ENCODE assay signal across 1 cellular context in genomic region chr21:34670220-34670961, GRCh38.
TF ChIP-seq lines count a peak whose summit lies in the region.

No MANE protein-coding gene starts in this region.

TF ChIP-seq in GM12878, 131 proteins besides CTCF, POLR2A, EP300 and RAD21 (continued from another document and continues in another):
- TF ChIP-seq, protein P1, sequence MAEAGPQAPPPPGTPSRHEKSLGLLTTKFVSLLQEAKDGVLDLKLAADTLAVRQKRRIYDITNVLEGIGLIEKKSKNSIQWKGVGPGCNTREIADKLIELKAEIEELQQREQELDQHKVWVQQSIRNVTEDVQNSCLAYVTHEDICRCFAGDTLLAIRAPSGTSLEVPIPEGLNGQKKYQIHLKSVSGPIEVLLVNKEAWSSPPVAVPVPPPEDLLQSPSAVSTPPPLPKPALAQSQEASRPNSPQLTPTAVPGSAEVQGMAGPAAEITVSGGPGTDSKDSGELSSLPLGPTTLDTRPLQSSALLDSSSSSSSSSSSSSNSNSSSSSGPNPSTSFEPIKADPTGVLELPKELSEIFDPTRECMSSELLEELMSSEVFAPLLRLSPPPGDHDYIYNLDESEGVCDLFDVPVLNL (IDR thresholded peaks at IDR 0.05; ENCODE audit: low read depth, low read length) = no peak
- TF ChIP-seq POLR2AphosphoS5 (IDR thresholded peaks at IDR 0.05; ENCODE audit: low read length) (0 out of 2 replicates have a peak, but pooled peaks have one; percentile 19), CBFB (IDR thresholded peaks at IDR 0.05; ENCODE audit: low read depth) (no peak), TAF1 (IDR thresholded peaks at IDR 0.05; ENCODE audit: borderline replicate concordance, low read depth, low read length) (0 out of 2 replicates have a peak, but pooled peaks have one; percentile 8), CREB1 (IDR thresholded peaks at IDR 0.05; ENCODE audit: low read depth) (no peak), BACH1 (IDR thresholded peaks at IDR 0.05; ENCODE audit: borderline replicate concordance) (no peak), ASH2L (IDR thresholded peaks at IDR 0.05; ENCODE audit: borderline replicate concordance, low read depth) (no peak), HDGF (IDR thresholded peaks at IDR 0.05) (no peak), NKRF (conservative IDR thresholded peaks at IDR 0.05) (no peak), NFYA (IDR thresholded peaks at IDR 0.05; ENCODE audit: borderline replicate concordance, low read depth, low read length) (no peak), GABPA (IDR thresholded peaks at IDR 0.05; ENCODE audit: low read depth) (no peak), IRF3 (IDR thresholded peaks at IDR 0.05) (no peak), RELB (IDR thresholded peaks at IDR 0.05; ENCODE audit: low read depth) (no peak), LARP7 (IDR thresholded peaks at IDR 0.05) (no peak)
- TF ChIP-seq, protein P2, sequence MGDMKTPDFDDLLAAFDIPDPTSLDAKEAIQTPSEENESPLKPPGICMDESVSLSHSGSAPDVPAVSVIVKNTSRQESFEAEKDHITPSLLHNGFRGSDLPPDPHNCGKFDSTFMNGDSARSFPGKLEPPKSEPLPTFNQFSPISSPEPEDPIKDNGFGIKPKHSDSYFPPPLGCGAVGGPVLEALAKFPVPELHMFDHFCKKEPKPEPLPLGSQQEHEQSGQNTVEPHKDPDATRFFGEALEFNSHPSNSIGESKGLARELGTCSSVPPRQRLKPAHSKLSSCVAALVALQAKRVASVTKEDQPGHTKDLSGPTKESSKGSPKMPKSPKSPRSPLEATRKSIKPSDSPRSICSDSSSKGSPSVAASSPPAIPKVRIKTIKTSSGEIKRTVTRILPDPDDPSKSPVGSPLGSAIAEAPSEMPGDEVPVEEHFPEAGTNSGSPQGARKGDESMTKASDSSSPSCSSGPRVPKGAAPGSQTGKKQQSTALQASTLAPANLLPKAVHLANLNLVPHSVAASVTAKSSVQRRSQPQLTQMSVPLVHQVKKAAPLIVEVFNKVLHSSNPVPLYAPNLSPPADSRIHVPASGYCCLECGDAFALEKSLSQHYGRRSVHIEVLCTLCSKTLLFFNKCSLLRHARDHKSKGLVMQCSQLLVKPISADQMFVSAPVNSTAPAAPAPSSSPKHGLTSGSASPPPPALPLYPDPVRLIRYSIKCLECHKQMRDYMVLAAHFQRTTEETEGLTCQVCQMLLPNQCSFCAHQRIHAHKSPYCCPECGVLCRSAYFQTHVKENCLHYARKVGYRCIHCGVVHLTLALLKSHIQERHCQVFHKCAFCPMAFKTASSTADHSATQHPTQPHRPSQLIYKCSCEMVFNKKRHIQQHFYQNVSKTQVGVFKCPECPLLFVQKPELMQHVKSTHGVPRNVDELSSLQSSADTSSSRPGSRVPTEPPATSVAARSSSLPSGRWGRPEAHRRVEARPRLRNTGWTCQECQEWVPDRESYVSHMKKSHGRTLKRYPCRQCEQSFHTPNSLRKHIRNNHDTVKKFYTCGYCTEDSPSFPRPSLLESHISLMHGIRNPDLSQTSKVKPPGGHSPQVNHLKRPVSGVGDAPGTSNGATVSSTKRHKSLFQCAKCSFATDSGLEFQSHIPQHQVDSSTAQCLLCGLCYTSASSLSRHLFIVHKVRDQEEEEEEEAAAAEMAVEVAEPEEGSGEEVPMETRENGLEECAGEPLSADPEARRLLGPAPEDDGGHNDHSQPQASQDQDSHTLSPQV (IDR thresholded peaks at IDR 0.05) = no peak
- TF ChIP-seq, protein P3, sequence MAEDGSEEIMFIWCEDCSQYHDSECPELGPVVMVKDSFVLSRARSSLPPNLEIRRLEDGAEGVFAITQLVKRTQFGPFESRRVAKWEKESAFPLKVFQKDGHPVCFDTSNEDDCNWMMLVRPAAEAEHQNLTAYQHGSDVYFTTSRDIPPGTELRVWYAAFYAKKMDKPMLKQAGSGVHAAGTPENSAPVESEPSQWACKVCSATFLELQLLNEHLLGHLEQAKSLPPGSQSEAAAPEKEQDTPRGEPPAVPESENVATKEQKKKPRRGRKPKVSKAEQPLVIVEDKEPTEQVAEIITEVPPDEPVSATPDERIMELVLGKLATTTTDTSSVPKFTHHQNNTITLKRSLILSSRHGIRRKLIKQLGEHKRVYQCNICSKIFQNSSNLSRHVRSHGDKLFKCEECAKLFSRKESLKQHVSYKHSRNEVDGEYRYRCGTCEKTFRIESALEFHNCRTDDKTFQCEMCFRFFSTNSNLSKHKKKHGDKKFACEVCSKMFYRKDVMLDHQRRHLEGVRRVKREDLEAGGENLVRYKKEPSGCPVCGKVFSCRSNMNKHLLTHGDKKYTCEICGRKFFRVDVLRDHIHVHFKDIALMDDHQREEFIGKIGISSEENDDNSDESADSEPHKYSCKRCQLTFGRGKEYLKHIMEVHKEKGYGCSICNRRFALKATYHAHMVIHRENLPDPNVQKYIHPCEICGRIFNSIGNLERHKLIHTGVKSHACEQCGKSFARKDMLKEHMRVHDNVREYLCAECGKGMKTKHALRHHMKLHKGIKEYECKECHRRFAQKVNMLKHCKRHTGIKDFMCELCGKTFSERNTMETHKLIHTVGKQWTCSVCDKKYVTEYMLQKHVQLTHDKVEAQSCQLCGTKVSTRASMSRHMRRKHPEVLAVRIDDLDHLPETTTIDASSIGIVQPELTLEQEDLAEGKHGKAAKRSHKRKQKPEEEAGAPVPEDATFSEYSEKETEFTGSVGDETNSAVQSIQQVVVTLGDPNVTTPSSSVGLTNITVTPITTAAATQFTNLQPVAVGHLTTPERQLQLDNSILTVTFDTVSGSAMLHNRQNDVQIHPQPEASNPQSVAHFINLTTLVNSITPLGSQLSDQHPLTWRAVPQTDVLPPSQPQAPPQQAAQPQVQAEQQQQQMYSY (CRISPR knock-in tag; IDR thresholded peaks at IDR 0.05) = no peak
- TF ChIP-seq, protein P4, sequence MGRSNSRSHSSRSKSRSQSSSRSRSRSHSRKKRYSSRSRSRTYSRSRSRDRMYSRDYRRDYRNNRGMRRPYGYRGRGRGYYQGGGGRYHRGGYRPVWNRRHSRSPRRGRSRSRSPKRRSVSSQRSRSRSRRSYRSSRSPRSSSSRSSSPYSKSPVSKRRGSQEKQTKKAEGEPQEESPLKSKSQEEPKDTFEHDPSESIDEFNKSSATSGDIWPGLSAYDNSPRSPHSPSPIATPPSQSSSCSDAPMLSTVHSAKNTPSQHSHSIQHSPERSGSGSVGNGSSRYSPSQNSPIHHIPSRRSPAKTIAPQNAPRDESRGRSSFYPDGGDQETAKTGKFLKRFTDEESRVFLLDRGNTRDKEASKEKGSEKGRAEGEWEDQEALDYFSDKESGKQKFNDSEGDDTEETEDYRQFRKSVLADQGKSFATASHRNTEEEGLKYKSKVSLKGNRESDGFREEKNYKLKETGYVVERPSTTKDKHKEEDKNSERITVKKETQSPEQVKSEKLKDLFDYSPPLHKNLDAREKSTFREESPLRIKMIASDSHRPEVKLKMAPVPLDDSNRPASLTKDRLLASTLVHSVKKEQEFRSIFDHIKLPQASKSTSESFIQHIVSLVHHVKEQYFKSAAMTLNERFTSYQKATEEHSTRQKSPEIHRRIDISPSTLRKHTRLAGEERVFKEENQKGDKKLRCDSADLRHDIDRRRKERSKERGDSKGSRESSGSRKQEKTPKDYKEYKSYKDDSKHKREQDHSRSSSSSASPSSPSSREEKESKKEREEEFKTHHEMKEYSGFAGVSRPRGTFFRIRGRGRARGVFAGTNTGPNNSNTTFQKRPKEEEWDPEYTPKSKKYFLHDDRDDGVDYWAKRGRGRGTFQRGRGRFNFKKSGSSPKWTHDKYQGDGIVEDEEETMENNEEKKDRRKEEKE (IDR thresholded peaks at IDR 0.05) = no peak
- TF ChIP-seq, protein P5, sequence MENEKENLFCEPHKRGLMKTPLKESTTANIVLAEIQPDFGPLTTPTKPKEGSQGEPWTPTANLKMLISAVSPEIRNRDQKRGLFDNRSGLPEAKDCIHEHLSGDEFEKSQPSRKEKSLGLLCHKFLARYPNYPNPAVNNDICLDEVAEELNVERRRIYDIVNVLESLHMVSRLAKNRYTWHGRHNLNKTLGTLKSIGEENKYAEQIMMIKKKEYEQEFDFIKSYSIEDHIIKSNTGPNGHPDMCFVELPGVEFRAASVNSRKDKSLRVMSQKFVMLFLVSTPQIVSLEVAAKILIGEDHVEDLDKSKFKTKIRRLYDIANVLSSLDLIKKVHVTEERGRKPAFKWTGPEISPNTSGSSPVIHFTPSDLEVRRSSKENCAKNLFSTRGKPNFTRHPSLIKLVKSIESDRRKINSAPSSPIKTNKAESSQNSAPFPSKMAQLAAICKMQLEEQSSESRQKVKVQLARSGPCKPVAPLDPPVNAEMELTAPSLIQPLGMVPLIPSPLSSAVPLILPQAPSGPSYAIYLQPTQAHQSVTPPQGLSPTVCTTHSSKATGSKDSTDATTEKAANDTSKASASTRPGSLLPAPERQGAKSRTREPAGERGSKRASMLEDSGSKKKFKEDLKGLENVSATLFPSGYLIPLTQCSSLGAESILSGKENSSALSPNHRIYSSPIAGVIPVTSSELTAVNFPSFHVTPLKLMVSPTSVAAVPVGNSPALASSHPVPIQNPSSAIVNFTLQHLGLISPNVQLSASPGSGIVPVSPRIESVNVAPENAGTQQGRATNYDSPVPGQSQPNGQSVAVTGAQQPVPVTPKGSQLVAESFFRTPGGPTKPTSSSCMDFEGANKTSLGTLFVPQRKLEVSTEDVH (IDR thresholded peaks at IDR 0.05; ENCODE audit: low read depth, partially characterized antibody) = no peak
- TF ChIP-seq, protein P6, sequence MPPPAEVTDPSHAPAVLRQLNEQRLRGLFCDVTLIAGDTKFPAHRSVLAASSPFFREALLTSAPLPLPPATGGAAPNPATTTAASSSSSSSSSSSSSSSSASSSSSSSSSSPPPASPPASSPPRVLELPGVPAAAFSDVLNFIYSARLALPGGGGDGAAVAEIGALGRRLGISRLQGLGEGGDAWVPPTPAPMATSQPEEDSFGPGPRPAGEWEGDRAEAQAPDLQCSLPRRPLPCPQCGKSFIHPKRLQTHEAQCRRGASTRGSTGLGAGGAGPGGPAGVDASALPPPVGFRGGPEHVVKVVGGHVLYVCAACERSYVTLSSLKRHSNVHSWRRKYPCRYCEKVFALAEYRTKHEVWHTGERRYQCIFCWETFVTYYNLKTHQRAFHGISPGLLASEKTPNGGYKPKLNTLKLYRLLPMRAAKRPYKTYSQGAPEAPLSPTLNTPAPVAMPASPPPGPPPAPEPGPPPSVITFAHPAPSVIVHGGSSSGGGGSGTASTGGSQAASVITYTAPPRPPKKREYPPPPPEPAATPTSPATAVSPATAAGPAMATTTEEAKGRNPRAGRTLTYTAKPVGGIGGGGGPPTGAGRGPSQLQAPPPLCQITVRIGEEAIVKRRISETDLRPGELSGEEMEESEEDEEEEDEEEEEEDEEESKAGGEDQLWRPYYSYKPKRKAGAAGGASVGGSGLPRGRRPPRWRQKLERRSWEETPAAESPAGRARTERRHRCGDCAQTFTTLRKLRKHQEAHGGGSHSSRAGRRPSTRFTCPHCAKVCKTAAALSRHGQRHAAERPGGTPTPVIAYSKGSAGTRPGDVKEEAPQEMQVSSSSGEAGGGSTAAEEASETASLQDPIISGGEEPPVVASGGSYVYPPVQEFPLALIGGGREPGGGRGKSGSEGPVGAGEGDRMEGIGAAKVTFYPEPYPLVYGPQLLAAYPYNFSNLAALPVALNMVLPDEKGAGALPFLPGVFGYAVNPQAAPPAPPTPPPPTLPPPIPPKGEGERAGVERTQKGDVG (CRISPR knock-in tag; IDR thresholded peaks at IDR 0.05) = no peak
- TF ChIP-seq, protein P7, sequence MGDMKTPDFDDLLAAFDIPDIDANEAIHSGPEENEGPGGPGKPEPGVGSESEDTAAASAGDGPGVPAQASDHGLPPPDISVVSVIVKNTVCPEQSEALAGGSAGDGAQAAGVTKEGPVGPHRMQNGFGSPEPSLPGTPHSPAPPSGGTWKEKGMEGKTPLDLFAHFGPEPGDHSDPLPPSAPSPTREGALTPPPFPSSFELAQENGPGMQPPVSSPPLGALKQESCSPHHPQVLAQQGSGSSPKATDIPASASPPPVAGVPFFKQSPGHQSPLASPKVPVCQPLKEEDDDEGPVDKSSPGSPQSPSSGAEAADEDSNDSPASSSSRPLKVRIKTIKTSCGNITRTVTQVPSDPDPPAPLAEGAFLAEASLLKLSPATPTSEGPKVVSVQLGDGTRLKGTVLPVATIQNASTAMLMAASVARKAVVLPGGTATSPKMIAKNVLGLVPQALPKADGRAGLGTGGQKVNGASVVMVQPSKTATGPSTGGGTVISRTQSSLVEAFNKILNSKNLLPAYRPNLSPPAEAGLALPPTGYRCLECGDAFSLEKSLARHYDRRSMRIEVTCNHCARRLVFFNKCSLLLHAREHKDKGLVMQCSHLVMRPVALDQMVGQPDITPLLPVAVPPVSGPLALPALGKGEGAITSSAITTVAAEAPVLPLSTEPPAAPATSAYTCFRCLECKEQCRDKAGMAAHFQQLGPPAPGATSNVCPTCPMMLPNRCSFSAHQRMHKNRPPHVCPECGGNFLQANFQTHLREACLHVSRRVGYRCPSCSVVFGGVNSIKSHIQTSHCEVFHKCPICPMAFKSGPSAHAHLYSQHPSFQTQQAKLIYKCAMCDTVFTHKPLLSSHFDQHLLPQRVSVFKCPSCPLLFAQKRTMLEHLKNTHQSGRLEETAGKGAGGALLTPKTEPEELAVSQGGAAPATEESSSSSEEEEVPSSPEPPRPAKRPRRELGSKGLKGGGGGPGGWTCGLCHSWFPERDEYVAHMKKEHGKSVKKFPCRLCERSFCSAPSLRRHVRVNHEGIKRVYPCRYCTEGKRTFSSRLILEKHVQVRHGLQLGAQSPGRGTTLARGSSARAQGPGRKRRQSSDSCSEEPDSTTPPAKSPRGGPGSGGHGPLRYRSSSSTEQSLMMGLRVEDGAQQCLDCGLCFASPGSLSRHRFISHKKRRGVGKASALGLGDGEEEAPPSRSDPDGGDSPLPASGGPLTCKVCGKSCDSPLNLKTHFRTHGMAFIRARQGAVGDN (IDR thresholded peaks at IDR 0.05) = peak; percentile 78
